Comparison of ENCODE assay signal across 8 cellular contexts in genomic region chr6:85669735-85670194, GRCh38. TPM values are rescaled to one million over a fixed set of nuclear protein-coding genes. Genes with fewer than 3 reads are reported as not detected.
DNase-seq lines count a peak whose midpoint lies in the region; ATAC-seq and TF ChIP-seq lines count a peak whose summit lies in the region.

No MANE protein-coding gene starts in this region.

- H3K27ac ChIP-seq in prostate gland, result no peak overlapping the region

- H3K27me3 Mint-ChIP-seq in IgD-negative memory B cell, result no peaks in the 10 kb centered on the region
- H3K27me3 Mint-ChIP-seq in activated CD4-positive, alpha-beta T cell treated with anti-CD3 and anti-CD28 coated beads, Interleukin-2, amount 10 ng/mL, durations not matched to agents 24 days and 14 days, result no peaks in the 10 kb centered on the region

- H3K36me3 ChIP-seq in prostate gland (no peaks in the 10 kb centered on the region), H7 (replicated peaks; ENCODE audit: control insufficient read depth, insufficient read depth, low read length) (peaks cover 2% of the 10 kb centered on the region; the same call in 1 of the 2 replicates)

- peak; percentile 97 for ATAC-seq in GM21717 (IDR thresholded peaks at IDR 0.05; ENCODE audit: unreplicated experiment)

- TF ChIP-seq POLR2A in lower leg skin (IDR thresholded peaks at IDR 0.05), result no peak
- TF ChIP-seq POLR2A in prostate gland (IDR thresholded peaks at IDR 0.05), result no peak

- peak overlapping the region; percentile 23 to 96 (median 88) for H3K27ac Mint-ChIP-seq in IgD-negative memory B cell
- peak overlapping the region; percentile 89 for H3K27ac Mint-ChIP-seq in activated CD4-positive, alpha-beta T cell treated with anti-CD3 and anti-CD28 coated beads, Interleukin-2, amount 10 ng/mL, durations not matched to agents 24 days and 14 days

- no peaks in the 10 kb centered on the region for H3K9me3 Mint-ChIP-seq in IgD-negative memory B cell
- H3K9me3 Mint-ChIP-seq in activated CD4-positive, alpha-beta T cell treated with anti-CD3 and anti-CD28 coated beads, Interleukin-2, amount 10 ng/mL, durations not matched to agents 24 days and 14 days, result peaks cover 4% of the 10 kb centered on the region

- peaks cover 31 to 32% (median 31%) of the 10 kb centered on the region in 3 donors for H3K4me1 Mint-ChIP-seq in IgD-negative memory B cell
- H3K4me1 Mint-ChIP-seq in activated CD4-positive, alpha-beta T cell treated with anti-CD3 and anti-CD28 coated beads, Interleukin-2, amount 10 ng/mL, durations not matched to agents 24 days and 14 days, result peaks cover 44% of the 10 kb centered on the region

- intact Hi-C loops in activated CD4-positive, alpha-beta T cell treated with anti-CD3 and anti-CD28 coated beads, Interleukin-2, amount 10 ng/mL, durations not matched to agents 24 days and 14 days (cut with micrococcal nuclease), result loop anchor here (1.0 to 10.0 kb wide), 4 partner anchors 9 to 75 kb away; no protein-coding TSS in a partner anchor
- intact Hi-C loops in lower leg skin (cut with DNase I; ENCODE audit: low total_unique reads), result no loop called here
- intact Hi-C loops in prostate gland (cut with DNase I), result loop anchor here (10.0 kb wide), 3 partner anchors 195 to 1915 kb away; partner anchors contain the start of genes NT5E and RARS2

- peaks cover 9% of the 10 kb centered on the region for H3K36me3 Mint-ChIP-seq in IgD-negative memory B cell
- peaks cover 42% of the 10 kb centered on the region for H3K36me3 Mint-ChIP-seq in activated CD4-positive, alpha-beta T cell treated with anti-CD3 and anti-CD28 coated beads, Interleukin-2, amount 10 ng/mL, durations not matched to agents 24 days and 14 days (ENCODE audit: low read depth)

- H3K4me1 ChIP-seq in prostate gland (replicated peaks), result no peaks in the 10 kb centered on the region

- H3K4me3 ChIP-seq in GM12865 (ENCODE audit: low read depth, low read length) (no peak overlapping the region), foreskin fibroblast (ENCODE audit: low read depth in 1 of 2, low read length in 2 of 2) (no peak overlapping the region), lower leg skin (ENCODE audit: low read depth, poor library complexity, severe bottlenecking) (no peak overlapping the region), prostate gland (no peak overlapping the region), H7 (ENCODE audit: insufficient read depth, low read depth, low read length) (no peak overlapping the region)

- 46 to 47% methylated on average over 4 of the region's 4 CpGs for WGBS in lower leg skin, 2 donors
- WGBS in prostate gland, result 64% methylated on average over 4 of the region's 4 CpGs

- H3K9me3 ChIP-seq in prostate gland, result no peaks in the 10 kb centered on the region

- DNase-seq in GM12865 (ENCODE audit: low read depth) (peak; percentile 93), foreskin fibroblast (peak; percentile 65 to 81), lower leg skin (ENCODE audit: low spot score in 2 of 2) (no peak), prostate gland (ENCODE audit: low spot score) (no peak), H7 (no peak)
- peak; percentile 86 for DNase-seq in activated CD4-positive, alpha-beta T cell treated with anti-CD3 and anti-CD28 coated beads, Interleukin-2, amount 10 ng/mL, durations not matched to agents 24 days and 14 days

- H3K27me3 ChIP-seq in prostate gland (replicated peaks; ENCODE audit: insufficient read depth) (no peaks in the 10 kb centered on the region), H7 (ENCODE audit: control insufficient read depth, insufficient read depth, low read length) (no peaks in the 10 kb centered on the region)

- TF ChIP-seq CTCF in GM12865 (IDR thresholded peaks at IDR 0.05; ENCODE audit: insufficient read depth, low read depth, low read length, missing control alignments), result no peak
- TF ChIP-seq CTCF in foreskin fibroblast (IDR thresholded peaks at IDR 0.05; ENCODE audit: low read depth, low read length), result no peak
- no peak for TF ChIP-seq CTCF in lower leg skin (IDR thresholded peaks at IDR 0.05)
- TF ChIP-seq CTCF in prostate gland (IDR thresholded peaks at IDR 0.05), result no peak

- H3K4me3 Mint-ChIP-seq in IgD-negative memory B cell, result peak overlapping the region; percentile 0 to 89 (median 55)
- peak overlapping the region; percentile 78 for H3K4me3 Mint-ChIP-seq in activated CD4-positive, alpha-beta T cell treated with anti-CD3 and anti-CD28 coated beads, Interleukin-2, amount 10 ng/mL, durations not matched to agents 24 days and 14 days

RNA-seq across cellular contexts. Expression of gene SYNCRIP, which starts 27.1 kb away (rescaled TPM):
- 69.4 TPM for polyA plus RNA-seq in IgD-negative memory B cell
- 228 and 232 TPM in 2 replicates for total RNA-seq in activated CD4-positive, alpha-beta T cell treated with anti-CD3 and anti-CD28 coated beads, Interleukin-2, amount 10 ng/mL, durations not matched to agents 24 days and 14 days
- total RNA-seq in lower leg skin (10 to 100 TPM; 49.4 to 56.3 (median 50.6) TPM), prostate gland (10 to 100 TPM; 46.1 to 49.7 TPM)
- total RNA-seq in H7 (2014; rRNA removed; shearing (Covaris generic)), result 58.0 and 60.7 TPM in 2 replicates

Comparison
In these comparisons a context has a peak if more than half of its experiments do, and no peak if none do; other contexts are left out.
1. DNase-seq: peak in GM12865 (single experiment), activated CD4-positive, alpha-beta T cell treated with anti-CD3 and anti-CD28 coated beads, Interleukin-2, amount 10 ng/mL, durations not matched to agents 24 days and 14 days (single experiment) and foreskin fibroblast (2 of 2); none in lower leg skin (0 of 2), prostate gland (single experiment) and H7 (single experiment).